In genomic region chr5:607541-608285, GRCh38 we compare ENCODE assay signal across 9 cellular contexts. TPM values are rescaled to one million over a fixed set of nuclear protein-coding genes. Genes with fewer than 3 reads are reported as not detected.
DNase-seq lines count a peak whose midpoint lies in the region; ATAC-seq, FAIRE-seq and TF ChIP-seq lines count a peak whose summit lies in the region.
"Had no signal": no experiment of that assay in that cellular context is flagged by ENCODE, and none has a peak within 500 bp of the region (broad histone marks: within the 10 kb centered on the region; RNA-seq: fewer than 3 reads in every experiment).

No MANE protein-coding gene starts in this region.

- peaks cover 44 to 68% (median 49%) of the 10 kb centered on the region in 3 donors for H3K27me3 Mint-ChIP-seq in CD14-positive monocyte (ENCODE audit: low read depth in 3 of 3)

- H3K4me3 ChIP-seq in mucosa of descending colon, result no peak overlapping the region
- no peak overlapping the region for H3K4me3 ChIP-seq in foreskin fibroblast (ENCODE audit: low read depth in 1 of 2, low read length in 2 of 2)
- H3K4me3 ChIP-seq: breast epithelium had no signal

- H3K4me3 Mint-ChIP-seq in CD14-positive monocyte, result peak overlapping the region in 1 of 2 donors; percentile 84

- no peaks in the 10 kb centered on the region for H3K36me3 Mint-ChIP-seq in CD14-positive monocyte

- H3K36me3 ChIP-seq in mucosa of descending colon (ENCODE audit: low read depth), result no peaks in the 10 kb centered on the region
- H3K36me3 ChIP-seq: breast epithelium had no signal

- no peak for DNase-seq in GM18507 (ENCODE audit: extremely low spot score, insufficient read length, low read depth)
- DNase-seq in NAMALWA (ENCODE audit: low spot score), result peak; percentile 70
- DNase-seq in mucosa of descending colon, result peak in 2 of 3 donors; percentile 22 to 59
- no peak for DNase-seq in cortex of kidney (lab: John Stamatoyannopoulos, UW)
- DNase-seq in CD14-positive monocyte (ENCODE audit: low spot score), result no peak
- no peak for DNase-seq in stimulated activated CD4-positive, alpha-beta T cell treated with anti-CD3 and anti-CD28 coated beads, Interleukin-4, amount 100 ng/mL, for 24 hours
- DNase-seq in foreskin fibroblast, result no peak

- H3K4me1 ChIP-seq in mucosa of descending colon (ENCODE audit: low read depth), result no peaks in the 10 kb centered on the region
- H3K4me1 ChIP-seq: breast epithelium had no signal

- no peaks in the 10 kb centered on the region for H3K9me3 ChIP-seq in mucosa of descending colon
- H3K9me3 ChIP-seq: breast epithelium had no signal

- peaks cover 15% of the 10 kb centered on the region for H3K4me1 Mint-ChIP-seq in CD14-positive monocyte

- FAIRE-seq in GM18507 (lab: Jason Lieb, UNC), result peak; percentile 86

- ATAC-seq in GM21526 (IDR thresholded peaks at IDR 0.05; ENCODE audit: low FRiP score, unreplicated experiment) (peak; percentile 42), mucosa of descending colon (peak; percentile 3)

- H3K9me3 Mint-ChIP-seq in CD14-positive monocyte, result peaks cover 0 to 8% (median 1%) of the 10 kb centered on the region in 7 donors

- peak overlapping the region in 2 of 7 donors; percentile 50 to 66 for H3K27ac Mint-ChIP-seq in CD14-positive monocyte

- no peak for TF ChIP-seq CTCF in mucosa of descending colon (IDR thresholded peaks at IDR 0.05)
- no peak for TF ChIP-seq CTCF in CD14-positive monocyte (IDR thresholded peaks at IDR 0.05)
- no peak for TF ChIP-seq CTCF in foreskin fibroblast (IDR thresholded peaks at IDR 0.05; ENCODE audit: low read depth, low read length)

- intact Hi-C loops in mucosa of descending colon (cut with DNase I, micrococcal nuclease), result no loop called here
- intact Hi-C loops in CD14-positive monocyte (cut with micrococcal nuclease), result loop anchor here in 1 of 2 donors (5.0 kb wide), 1 partner anchor 65 kb away; no protein-coding TSS in a partner anchor

RNA-seq across cellular contexts. Expression of gene CEP72, which starts 4.4 kb away (rescaled TPM):
- total RNA-seq in mucosa of descending colon, result 1 to 10 TPM; 7.3 to 9.7 (median 8.8) TPM
- under 1 TPM; 0.13 to 0.24 TPM for polyA plus RNA-seq in CD14-positive monocyte

Comparison
In these comparisons a context has a peak if more than half of its experiments do, and no peak if none do; other contexts are left out.
1. DNase-seq: peak in NAMALWA (single experiment) and mucosa of descending colon (2 of 3); none in GM18507 (single experiment), cortex of kidney (single experiment), CD14-positive monocyte (single experiment), stimulated activated CD4-positive, alpha-beta T cell treated with anti-CD3 and anti-CD28 coated beads, Interleukin-4, amount 100 ng/mL, for 24 hours (single experiment) and foreskin fibroblast (0 of 2).